In the genomic region with DNA sequence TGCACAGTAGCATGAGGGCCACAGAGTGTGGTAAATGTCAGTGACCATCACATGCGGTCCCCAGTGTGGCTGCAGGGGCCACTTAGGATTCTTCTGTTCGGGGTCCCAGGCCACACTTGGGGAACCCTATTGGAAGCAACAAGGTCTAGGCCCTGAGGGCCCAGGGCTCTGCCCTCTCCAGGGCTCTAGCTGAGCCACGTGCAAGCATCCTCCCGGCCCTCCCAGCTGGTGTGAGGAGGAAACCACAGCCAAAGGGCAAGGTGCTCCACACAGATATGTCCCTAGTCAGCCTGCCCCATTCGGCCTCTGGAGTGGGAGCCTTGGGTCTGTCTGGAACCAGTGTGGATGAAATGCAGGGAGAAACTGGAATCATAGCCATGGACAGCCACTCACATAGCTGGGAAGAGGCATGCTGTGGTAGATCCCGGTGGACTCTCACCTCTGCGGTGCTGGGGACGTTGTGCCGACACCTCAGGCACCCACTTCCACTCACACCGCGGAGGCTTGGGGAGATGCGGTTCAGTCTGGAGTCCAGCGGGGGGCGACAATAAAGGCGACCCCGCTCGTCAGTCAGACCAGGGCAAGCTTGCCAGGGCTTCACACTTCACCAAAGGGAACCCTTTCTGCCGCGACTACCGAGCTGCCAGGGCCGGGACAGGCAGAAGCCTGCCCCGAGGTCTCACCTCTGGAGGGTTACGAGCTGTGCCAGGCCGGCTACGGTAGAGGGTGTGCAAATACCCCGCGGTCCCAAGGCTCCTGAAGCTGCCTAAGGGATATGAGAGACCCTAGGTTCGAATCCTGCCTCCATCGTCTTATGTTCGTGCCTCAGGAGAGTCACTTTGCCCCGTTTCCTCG, we compare ENCODE assay signal across 1 cellular context.
TF ChIP-seq lines count a peak whose summit lies in the region.

No MANE protein-coding gene starts in this region.

TF ChIP-seq in HEK293, 187 proteins besides CTCF, POLR2A, EP300 and RAD21 (continued from another document):
- TF ChIP-seq, protein P1, sequence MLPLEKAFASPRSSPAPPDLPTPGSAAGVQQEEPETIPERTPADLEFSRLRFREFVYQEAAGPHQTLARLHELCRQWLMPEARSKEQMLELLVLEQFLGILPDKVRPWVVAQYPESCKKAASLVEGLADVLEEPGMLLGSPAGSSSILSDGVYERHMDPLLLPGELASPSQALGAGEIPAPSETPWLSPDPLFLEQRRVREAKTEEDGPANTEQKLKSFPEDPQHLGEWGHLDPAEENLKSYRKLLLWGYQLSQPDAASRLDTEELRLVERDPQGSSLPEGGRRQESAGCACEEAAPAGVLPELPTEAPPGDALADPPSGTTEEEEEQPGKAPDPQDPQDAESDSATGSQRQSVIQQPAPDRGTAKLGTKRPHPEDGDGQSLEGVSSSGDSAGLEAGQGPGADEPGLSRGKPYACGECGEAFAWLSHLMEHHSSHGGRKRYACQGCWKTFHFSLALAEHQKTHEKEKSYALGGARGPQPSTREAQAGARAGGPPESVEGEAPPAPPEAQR (tag by site-specific recombination; IDR thresholded peaks at IDR 0.05), result no peak
- no peak for TF ChIP-seq ZNF19 (tag by site-specific recombination; IDR thresholded peaks at IDR 0.05; ENCODE audit: low read depth)
